ENCODE assay signal across 19 cellular contexts in genomic region chr15:101143321-101143720, GRCh38.
A peak's percentile ranks its signal among the peaks of the same experiment; 100 is the strongest.
DNase-seq lines count a peak whose midpoint lies in the region; ATAC-seq and TF ChIP-seq lines count a peak whose summit lies in the region.
"Had no signal": no experiment of that assay in that cellular context is flagged by ENCODE, and none has a peak within 500 bp of the region (broad histone marks: within the 10 kb centered on the region; RNA-seq: fewer than 3 reads in every experiment).

No MANE protein-coding gene starts in this region.

- H3K9ac ChIP-seq in SK-N-SH (no peak overlapping the region), neural progenitor cell (no peak overlapping the region)
- H3K9ac ChIP-seq: GM23248 had no signal

- H3K4me3 Mint-ChIP-seq in activated T-helper 1 cell treated with anti-CD3 and anti-CD28 coated beads, Interleukin-12 subunit alpha, Interleukin-12 subunit beta, Interleukin-2, Interleukin-4 antibody, amounts not matched to agents 30 ng/mL and 10 ng/mL and 1 ng/mL, durations not matched to agents 14 hours and 24 hours and 36 hours: no peak overlapping the region
- no peak overlapping the region for H3K4me3 Mint-ChIP-seq in neural progenitor cell
- H3K4me3 Mint-ChIP-seq: CD4-positive, alpha-beta T cell had no signal

- peaks cover 0 to 46% of the 10 kb centered on the region in 2 experiments; a peak in 1 of 4 replicates for H3K4me1 ChIP-seq in SK-N-SH (ENCODE audit: control insufficient read depth in 1 of 2, insufficient read depth in 2 of 2, low read depth in 1 of 2, low read length in 1 of 2)
- H3K4me1 ChIP-seq in osteoblast (ENCODE audit: insufficient read depth, low read length): peaks cover 15% of the 10 kb centered on the region
- H3K4me1 ChIP-seq in upper lobe of right lung: no peaks in the 10 kb centered on the region
- H3K4me1 ChIP-seq in neural progenitor cell: peaks cover 5% of the 10 kb centered on the region
- H3K4me1 ChIP-seq: A549, Caco-2, HAP-1 had no signal

- H3K27me3 Mint-ChIP-seq in activated T-helper 1 cell treated with anti-CD3 and anti-CD28 coated beads, Interleukin-12 subunit alpha, Interleukin-12 subunit beta, Interleukin-2, Interleukin-4 antibody, amounts not matched to agents 30 ng/mL and 10 ng/mL and 1 ng/mL, durations not matched to agents 14 hours and 24 hours and 36 hours (ENCODE audit: insufficient read depth): no peaks in the 10 kb centered on the region
- H3K27me3 Mint-ChIP-seq in neural progenitor cell (ENCODE audit: insufficient read depth, low read depth): peaks cover 6% of the 10 kb centered on the region
- H3K27me3 Mint-ChIP-seq: CD4-positive, alpha-beta T cell had no signal

- H3K4me2 ChIP-seq in SK-N-SH: no peak overlapping the region
- H3K4me2 ChIP-seq in osteoblast (ENCODE audit: insufficient read depth, low read length): no peak overlapping the region
- no peak overlapping the region for H3K4me2 ChIP-seq in neural progenitor cell
- H3K4me2 ChIP-seq: A549 had no signal

- TF ChIP-seq RAD21 in SK-N-SH (IDR thresholded peaks at IDR 0.05; ENCODE audit: low read length): no peak

- peak overlapping the region; percentile 30 for H3K27ac Mint-ChIP-seq in activated T-helper 1 cell treated with anti-CD3 and anti-CD28 coated beads, Interleukin-12 subunit alpha, Interleukin-12 subunit beta, Interleukin-2, Interleukin-4 antibody, amounts not matched to agents 30 ng/mL and 10 ng/mL and 1 ng/mL, durations not matched to agents 14 hours and 24 hours and 36 hours
- H3K27ac Mint-ChIP-seq in neural progenitor cell: no peak overlapping the region
- H3K27ac Mint-ChIP-seq: CD4-positive, alpha-beta T cell had no signal

- H3K27ac ChIP-seq in SK-N-SH (ENCODE audit: low read depth in 2 of 2, low read length in 1 of 2) (peak overlapping the region in 1 of 2 experiments; percentile 65; a peak in 2 of 4 replicates), osteoblast (ENCODE audit: low read depth, low read length) (no peak overlapping the region), upper lobe of right lung (no peak overlapping the region), neural progenitor cell (no peak overlapping the region)
- H3K27ac ChIP-seq: 22Rv1, A549, C4-2B, GM23248, HL-60 had no signal

- H3K27me3 ChIP-seq in SK-N-SH (ENCODE audit: insufficient read depth) (no peaks in the 10 kb centered on the region), osteoblast (ENCODE audit: insufficient read depth, low read length) (no peaks in the 10 kb centered on the region), upper lobe of right lung (no peaks in the 10 kb centered on the region), neural progenitor cell (no peaks in the 10 kb centered on the region)

- H3K79me2 ChIP-seq in SK-N-SH (ENCODE audit: insufficient read depth): no peaks in the 10 kb centered on the region
- no peaks in the 10 kb centered on the region for H3K79me2 ChIP-seq in osteoblast (ENCODE audit: insufficient read depth, low read length)
- H3K79me2 ChIP-seq in neural progenitor cell (ENCODE audit: low read depth): no peaks in the 10 kb centered on the region

- CTCF ChIA-PET in SK-N-SH (lab: Yijun Ruan, JAX): interaction anchor here (0.7 to 1.6 kb wide), 6 partner anchors 8 to 135 kb away, joined by 3 to 6 read pairs (median 3); no protein-coding TSS in a partner anchor

- peaks cover 10% of the 10 kb centered on the region for H3K9me3 Mint-ChIP-seq in activated T-helper 1 cell treated with anti-CD3 and anti-CD28 coated beads, Interleukin-12 subunit alpha, Interleukin-12 subunit beta, Interleukin-2, Interleukin-4 antibody, amounts not matched to agents 30 ng/mL and 10 ng/mL and 1 ng/mL, durations not matched to agents 14 hours and 24 hours and 36 hours
- H3K9me3 Mint-ChIP-seq in neural progenitor cell: no peaks in the 10 kb centered on the region
- H3K9me3 Mint-ChIP-seq: CD4-positive, alpha-beta T cell had no signal

- no peaks in the 10 kb centered on the region for H4K20me1 ChIP-seq in SK-N-SH (ENCODE audit: insufficient read depth)
- no peaks in the 10 kb centered on the region for H4K20me1 ChIP-seq in osteoblast (ENCODE audit: insufficient read depth, low read length)
- no peaks in the 10 kb centered on the region for H4K20me1 ChIP-seq in neural progenitor cell (ENCODE audit: low read depth)

- WGBS in SK-N-SH (ENCODE audit: low lambda C conversion rate): 55% methylated on average over 3 of the region's 7 CpGs

- no peaks in the 10 kb centered on the region for H3K9me3 ChIP-seq in SK-N-SH
- peaks cover 2% of the 10 kb centered on the region for H3K9me3 ChIP-seq in osteoblast (ENCODE audit: low read depth, low read length)
- no peaks in the 10 kb centered on the region for H3K9me3 ChIP-seq in upper lobe of right lung
- H3K9me3 ChIP-seq in neural progenitor cell (ENCODE audit: low read depth): no peaks in the 10 kb centered on the region
- H3K9me3 ChIP-seq: A549, Caco-2, HAP-1 had no signal

- no peaks in the 10 kb centered on the region for H3K9me2 ChIP-seq in SK-N-SH

- ATAC-seq in SK-N-SH treated with all-trans-retinoic acid at 6 μM for 48 hours: no peak
- no peak for ATAC-seq in upper lobe of right lung
- ATAC-seq: A549 had no signal

- H3K36me3 ChIP-seq in SK-N-SH (replicated peaks in 1 of 2; ENCODE audit: control insufficient read depth in 1 of 2, insufficient read depth in 2 of 2, low read length in 1 of 2): no peaks in the 10 kb centered on the region
- no peaks in the 10 kb centered on the region for H3K36me3 ChIP-seq in osteoblast (ENCODE audit: insufficient read depth, low read length)
- H3K36me3 ChIP-seq in upper lobe of right lung: no peaks in the 10 kb centered on the region
- H3K36me3 ChIP-seq in neural progenitor cell: no peaks in the 10 kb centered on the region
- H3K36me3 ChIP-seq: HAP-1 had no signal

- POLR2A ChIA-PET in SK-N-SH (lab: Yijun Ruan, JAX): interaction anchor here (0.8 kb wide), 1 partner anchor 109 kb away, joined by 5 read pairs; the partner anchor contains the start of gene CHSY1

- DNase-seq in SK-N-SH (peak; percentile 57), osteoblast (ENCODE audit: insufficient read length, low spot score, missing footprints) (peak; percentile 72), upper lobe of right lung (no peak), NCI-H748 (lab: John Stamatoyannopoulos, UW; ENCODE audit: unreplicated experiment) (no peak), neural progenitor cell (ENCODE audit: low spot score) (no peak)
- no peak for DNase-seq in activated T-helper 1 cell treated with anti-CD3 and anti-CD28 coated beads, Interleukin-12 subunit alpha, Interleukin-12 subunit beta, Interleukin-2, Interleukin-4 antibody, amounts not matched to agents 30 ng/mL and 10 ng/mL and 1 ng/mL, durations not matched to agents 14 hours and 24 hours and 36 hours (ENCODE audit: low spot score)
- DNase-seq: AML-193; Caco-2; CD4-positive, alpha-beta T cell; DMS153; DMS79; GDM1; GM23248 had no signal

- no peak for TF ChIP-seq EP300 in SK-N-SH (IDR thresholded peaks at IDR 0.05; ENCODE audit: borderline replicate concordance in 1 of 2, low read depth in 1 of 2, low read length in 1 of 2)

- H3K4me3 ChIP-seq in SK-N-SH (ENCODE audit: low read depth in 2 of 2, low read length in 1 of 2) (no peak overlapping the region), osteoblast (ENCODE audit: insufficient read depth, low read length) (no peak overlapping the region), upper lobe of right lung (no peak overlapping the region), neural progenitor cell (no peak overlapping the region)
- H3K4me3 ChIP-seq: A549, GM23248, HAP-1 had no signal

- peaks cover 50% of the 10 kb centered on the region for H3K4me1 Mint-ChIP-seq in activated T-helper 1 cell treated with anti-CD3 and anti-CD28 coated beads, Interleukin-12 subunit alpha, Interleukin-12 subunit beta, Interleukin-2, Interleukin-4 antibody, amounts not matched to agents 30 ng/mL and 10 ng/mL and 1 ng/mL, durations not matched to agents 14 hours and 24 hours and 36 hours (ENCODE audit: low read depth)
- H3K4me1 Mint-ChIP-seq in neural progenitor cell: peaks cover 19% of the 10 kb centered on the region

- H3F3A ChIP-seq in SK-N-SH (replicated peaks; ENCODE audit: insufficient read depth) (no peaks in the 10 kb centered on the region), neural progenitor cell (ENCODE audit: low read depth) (no peaks in the 10 kb centered on the region)

- TF ChIP-seq CTCF in SK-N-SH (IDR thresholded peaks at IDR 0.05) (no peak), osteoblast (IDR thresholded peaks at IDR 0.05; ENCODE audit: extremely low read depth, low read depth, low read length) (no peak), upper lobe of right lung (IDR thresholded peaks at IDR 0.05) (no peak), neural progenitor cell (IDR thresholded peaks at IDR 0.05) (no peak)

- H3K36me3 Mint-ChIP-seq in activated T-helper 1 cell treated with anti-CD3 and anti-CD28 coated beads, Interleukin-12 subunit alpha, Interleukin-12 subunit beta, Interleukin-2, Interleukin-4 antibody, amounts not matched to agents 30 ng/mL and 10 ng/mL and 1 ng/mL, durations not matched to agents 14 hours and 24 hours and 36 hours (ENCODE audit: low read depth): no peaks in the 10 kb centered on the region
- no peaks in the 10 kb centered on the region for H3K36me3 Mint-ChIP-seq in neural progenitor cell

- H2AFZ ChIP-seq in SK-N-SH (ENCODE audit: low read depth) (no peak overlapping the region), osteoblast (ENCODE audit: low read length) (no peak overlapping the region), neural progenitor cell (replicated peaks) (no peak overlapping the region)
- H2AFZ ChIP-seq: GM23248 had no signal

- intact Hi-C loops in activated T-helper 1 cell treated with anti-CD3 and anti-CD28 coated beads, Interleukin-12 subunit alpha, Interleukin-12 subunit beta, Interleukin-2, Interleukin-4 antibody, amounts not matched to agents 30 ng/mL and 10 ng/mL and 1 ng/mL, durations not matched to agents 14 hours and 24 hours and 36 hours (cut with micrococcal nuclease): no loop called here
- intact Hi-C loops in upper lobe of right lung (cut with DNase I): no loop called here

TF ChIP-seq in SK-N-SH, 30 proteins besides CTCF, POLR2A, EP300 and RAD21:
- no peak for TF ChIP-seq FOXM1 (IDR thresholded peaks at IDR 0.05; ENCODE audit: low read depth)
- TF ChIP-seq FOXJ3 (CRISPR knock-in tag; IDR thresholded peaks at IDR 0.05): no peak
- no peak for TF ChIP-seq TAF1 (IDR thresholded peaks at IDR 0.05; ENCODE audit: borderline replicate concordance, low read depth, low read length)
- no peak for TF ChIP-seq GATA2 (CRISPR knock-in tag; IDR thresholded peaks at IDR 0.05)

TF ChIP-seq in SK-N-SH treated with all-trans-retinoic acid at 6 μM for 48 hours, 23 proteins besides CTCF, POLR2A, EP300 and RAD21:
- no peak for TF ChIP-seq ARNTL (CRISPR knock-in tag; IDR thresholded peaks at IDR 0.05; ENCODE audit: borderline replicate concordance, low read depth)
- TF ChIP-seq OSR1 (CRISPR knock-in tag; IDR thresholded peaks at IDR 0.05): no peak

Comparison
In these comparisons a context has a peak if more than half of its experiments do, and no peak if none do; other contexts are left out.
1. DNase-seq: peak in SK-N-SH (single experiment) and osteoblast (single experiment); none in activated T-helper 1 cell treated with anti-CD3 and anti-CD28 coated beads, Interleukin-12 subunit alpha, Interleukin-12 subunit beta, Interleukin-2, Interleukin-4 antibody, amounts not matched to agents 30 ng/mL and 10 ng/mL and 1 ng/mL, durations not matched to agents 14 hours and 24 hours and 36 hours (single experiment), upper lobe of right lung (single experiment), NCI-H748 (single experiment) and neural progenitor cell (single experiment).